Comparison of ENCODE assay signal across 15 cellular contexts in genomic region chr12:104490850-104491249, GRCh38. TPM values are rescaled to one million over a fixed set of nuclear protein-coding genes. Genes with fewer than 3 reads are reported as not detected.
DNase-seq lines count a peak whose midpoint lies in the region; ATAC-seq and TF ChIP-seq lines count a peak whose summit lies in the region.
"Had no signal": no experiment of that assay in that cellular context is flagged by ENCODE, and none has a peak within 500 bp of the region (broad histone marks: within the 10 kb centered on the region; RNA-seq: fewer than 3 reads in every experiment).

No MANE protein-coding gene starts in this region.

- intact Hi-C loops in lower leg skin (cut with DNase I; ENCODE audit: low total_unique reads): no loop called here

- TF ChIP-seq POLR2A in lower leg skin (IDR thresholded peaks at IDR 0.05): no peak

- H3K9me3 ChIP-seq in MG63: no peaks in the 10 kb centered on the region
- H3K9me3 ChIP-seq: thoracic aorta had no signal

- no peaks in the 10 kb centered on the region for H3K36me3 ChIP-seq in MG63
- H3K36me3 ChIP-seq: thoracic aorta had no signal

- 90 to 91% methylated on average over 3 of the region's 3 CpGs for WGBS in lower leg skin, 2 donors

- peaks cover 0 to 3% (median 0%) of the 10 kb centered on the region in 3 donors for H3K36me3 Mint-ChIP-seq in immature natural killer cell

- H3K9me3 Mint-ChIP-seq in immature natural killer cell: no peaks in the 10 kb centered on the region
- H3K9me3 Mint-ChIP-seq: neural crest cell had no signal

- H3K4me3 Mint-ChIP-seq in immature natural killer cell: peak overlapping the region; percentile 10 to 73 (median 34)
- H3K4me3 Mint-ChIP-seq: neural crest cell had no signal

- peak overlapping the region; percentile 41 to 83 (median 72) for H3K27ac Mint-ChIP-seq in immature natural killer cell

- H3K4me3 ChIP-seq in lower leg skin (ENCODE audit: low read depth, poor library complexity, severe bottlenecking): no peak overlapping the region
- H3K4me3 ChIP-seq in MG63: no peak overlapping the region
- H3K4me3 ChIP-seq: thoracic aorta had no signal

- H3K4me1 Mint-ChIP-seq in immature natural killer cell: peaks cover 86 to 92% of the 10 kb centered on the region in 2 donors

- ATAC-seq in HG03571 (IDR thresholded peaks at IDR 0.05; ENCODE audit: unreplicated experiment): peak; percentile 37

- no peaks in the 10 kb centered on the region for H3K27me3 ChIP-seq in MG63

- DNase-seq in DMS153 (lab: John Stamatoyannopoulos, UW) (peak; percentile 7), DMS153 treated with DMSO at 0.1 percent for 48 hours (lab: John Stamatoyannopoulos, UW; ENCODE audit: unreplicated experiment) (no peak), NCI-H748 treated with DMSO at 0.1 percent for 48 hours (lab: John Stamatoyannopoulos, UW) (peak; percentile 29), immature natural killer cell (no peak), lower leg skin (ENCODE audit: low spot score in 2 of 2) (no peak), MG63 (no peak), NK-92 (lab: John Stamatoyannopoulos, UW; ENCODE audit: unreplicated experiment) (no peak)
- DNase-seq: activated CD4-positive, alpha-beta T cell treated with anti-CD3 and anti-CD28 coated beads, Interleukin-2, amount 50 U/mL, for 1 hour; anterior cingulate cortex; DMS 273 treated with DMSO at 0.1 percent for 48 hours; foreskin melanocyte; kidney had no signal

- no peak for TF ChIP-seq CTCF in lower leg skin (IDR thresholded peaks at IDR 0.05)

- peaks cover 0 to 1% (median 0%) of the 10 kb centered on the region in 3 donors for H3K27me3 Mint-ChIP-seq in immature natural killer cell (ENCODE audit: low read depth in 3 of 3)

RNA-seq across cellular contexts. Expression of gene CHST11, which starts 34.1 kb away (rescaled TPM):
- 10 to 100 TPM; 42.5 to 90.1 (median 78.4) TPM for polyA plus RNA-seq in immature natural killer cell
- 1 to 10 TPM; 2.1 to 7.3 (median 4.9) TPM for total RNA-seq in lower leg skin
- total RNA-seq in MG63 (2014; rRNA removed; shearing (Covaris generic); ENCODE audit: low replicate concordance): 0.07 and 0.13 TPM in 2 replicates

Comparison
In these comparisons a context has a peak if more than half of its experiments do, and no peak if none do; other contexts are left out.
1. DNase-seq: peak in DMS153 (single experiment) and NCI-H748 treated with DMSO at 0.1 percent for 48 hours (single experiment); none in DMS153 treated with DMSO at 0.1 percent for 48 hours (single experiment), immature natural killer cell (0 of 3), lower leg skin (0 of 2), MG63 (single experiment) and NK-92 (single experiment).